38 cellular contexts compared by ENCODE assay signal in genomic region chr14:38302034-38302433, GRCh38. TPM values are rescaled to one million over a fixed set of nuclear protein-coding genes. Genes with fewer than 3 reads are reported as not detected.
"Had no signal": no experiment of that assay in that cellular context is flagged by ENCODE, and none has a peak within 500 bp of the region (broad histone marks: within the 10 kb centered on the region; RNA-seq: fewer than 3 reads in every experiment).

No MANE protein-coding gene starts in this region.

- H3K27ac ChIP-seq: adrenal gland, ascending aorta, cardiac muscle cell, VCaP had no signal

- H3K27me3 ChIP-seq: adrenal gland, ascending aorta, cardiac muscle cell had no signal

- H3K9me3 Mint-ChIP-seq: activated CD4-positive, alpha-beta memory T cell treated with anti-CD3 and anti-CD28 coated beads for 36 hours; activated CD4-positive, alpha-beta T cell treated with anti-CD3 and anti-CD28 coated beads, Interleukin-2, amount 10 ng/mL, durations not matched to agents 24 days and 14 days; activated naive CD4-positive, alpha-beta T cell treated with anti-CD3 and anti-CD28 coated beads for 36 hours; activated naive CD8-positive, alpha-beta T cell treated with anti-CD3 and anti-CD28 coated beads for 36 hours; activated T-cell treated with anti-CD3 and anti-CD28 coated beads, Interleukin-2, amount 50 U/mL, for 4 hours; activated T-helper 1 cell treated with anti-CD3 and anti-CD28 coated beads, Interleukin-12 subunit alpha, Interleukin-12 subunit beta, Interleukin-2, Interleukin-4 antibody, amounts not matched to agents 30 ng/mL and 10 ng/mL and 1 ng/mL, durations not matched to agents 14 hours and 24 hours and 36 hours; T-helper 1 cell treated with Interleukin-12 subunit alpha and Interleukin-12 subunit beta and Interleukin-4 antibody, amounts not matched to agents 30 μg/mL and 1 μg/mL, for 36 hours; T-helper 2 cell treated with Interferon-gamma antibody and Interleukin-4, amounts not matched to agents 5 μg/mL and 100 μg/mL, for 36 hours had no signal

- DNase-seq: activated B cell treated with CpG ODN at 0.5 μM for 24 hours; activated CD4-positive, alpha-beta memory T cell treated with anti-CD3 and anti-CD28 coated beads for 36 hours; activated CD4-positive, alpha-beta T cell treated with anti-CD3 and anti-CD28 coated beads for 4 hours; activated CD4-positive, alpha-beta T cell treated with anti-CD3 and anti-CD28 coated beads, Interleukin-2, amount 10 ng/mL, durations not matched to agents 24 days and 14 days; activated CD4-positive, alpha-beta T cell treated with anti-CD3 and anti-CD28 coated beads, Interleukin-2, amount 50 U/mL, for 1 hour; activated CD4-positive, alpha-beta T cell treated with anti-CD3 and anti-CD28 coated beads, Interleukin-2, amount 50 U/mL, for 4 hours; activated CD4-positive, CD25-positive, alpha-beta regulatory T cell treated with anti-CD3 and anti-CD28 coated beads, Interleukin-2, amount 50 U/mL, for 72 hours; activated CD8-positive, alpha-beta memory T cell treated with anti-CD3 and anti-CD28 coated beads, Interleukin-2, amount 50 U/mL, for 4 hours; activated CD8-positive, alpha-beta T cell treated with anti-CD3 and anti-CD28 coated beads for 36 hours; activated effector memory CD4-positive, alpha-beta T cell treated with anti-CD3 and anti-CD28 coated beads, Interleukin-2, amount 50 U/mL, for 16 hours; activated gamma-delta T cell treated with Interleukin-2 at 50 U/mL for 16 hours; activated naive CD4-positive, alpha-beta T cell; activated naive CD4-positive, alpha-beta T cell treated with anti-CD3 and anti-CD28 coated beads for 36 hours; activated naive CD4-positive, alpha-beta T cell treated with anti-CD3 and anti-CD28 coated beads, Interleukin-2, amount 50 U/mL, for 16 hours; activated naive CD8-positive, alpha-beta T cell treated with anti-CD3 and anti-CD28 coated beads for 36 hours; activated T-cell treated with anti-CD3 and anti-CD28 coated beads for 4 hours; activated T-cell treated with anti-CD3 and anti-CD28 coated beads, Interleukin-2, amount 50 U/mL, for 1 hour; activated T-cell treated with anti-CD3 and anti-CD28 coated beads, Interleukin-2, amount 50 U/mL, for 4 hours; activated T-cell treated with anti-CD3 and anti-CD28 coated beads, Interleukin-2, amount 50 U/mL, for 72 hours; adrenal gland; amniotic stem cell; caudate nucleus; cerebellar nuclear complex; T-helper 1 cell; T-helper 2 cell; T-helper 9 cell had no signal

- H3K9me3 ChIP-seq: adrenal gland had no signal

- H3K4me1 ChIP-seq: adrenal gland, ascending aorta had no signal

- H3K27ac Mint-ChIP-seq: activated B cell treated with CpG ODN at 0.5 μM for 24 hours; activated CD4-positive, alpha-beta memory T cell treated with anti-CD3 and anti-CD28 coated beads for 36 hours; activated CD4-positive, alpha-beta T cell treated with anti-CD3 and anti-CD28 coated beads, Interleukin-2, amount 10 ng/mL, durations not matched to agents 24 days and 14 days; activated CD8-positive, alpha-beta T cell treated with anti-CD3 and anti-CD28 coated beads for 36 hours; activated naive CD4-positive, alpha-beta T cell treated with anti-CD3 and anti-CD28 coated beads for 36 hours; activated naive CD4-positive, alpha-beta T cell treated with anti-CD3 and anti-CD28 coated beads, Interleukin-2, amount 50 U/mL, for 72 hours; activated naive CD8-positive, alpha-beta T cell treated with anti-CD3 and anti-CD28 coated beads for 36 hours; activated T-cell treated with anti-CD3 and anti-CD28 coated beads, Interleukin-2, amount 50 U/mL, for 72 hours; activated T-helper 1 cell treated with anti-CD3 and anti-CD28 coated beads, Interleukin-12 subunit alpha, Interleukin-12 subunit beta, Interleukin-2, Interleukin-4 antibody, amounts not matched to agents 30 ng/mL and 10 ng/mL and 1 ng/mL, durations not matched to agents 14 hours and 24 hours and 36 hours; activated T-helper 17 cell treated with anti-CD3 and anti-CD28 coated beads, Interleukin-2, amount 50 U/mL, for 72 hours; brain; T-helper 1 cell treated with Interleukin-12 subunit alpha and Interleukin-12 subunit beta and Interleukin-4 antibody, amounts not matched to agents 30 μg/mL and 1 μg/mL, for 36 hours; T-helper 2 cell treated with Interferon-gamma antibody and Interleukin-4, amounts not matched to agents 5 μg/mL and 100 μg/mL, for 36 hours had no signal

- H3K4me3 ChIP-seq: adrenal gland, ascending aorta, cardiac muscle cell had no signal

- H3K27me3 Mint-ChIP-seq: activated B cell treated with CpG ODN at 0.5 μM for 24 hours; activated CD4-positive, alpha-beta T cell treated with anti-CD3 and anti-CD28 coated beads, Interleukin-2, amount 10 ng/mL, durations not matched to agents 24 days and 14 days; activated naive CD8-positive, alpha-beta T cell treated with anti-CD3 and anti-CD28 coated beads for 36 hours had no signal

- H3K36me3 Mint-ChIP-seq: activated CD4-positive, alpha-beta memory T cell treated with anti-CD3 and anti-CD28 coated beads for 36 hours; activated naive CD8-positive, alpha-beta T cell treated with anti-CD3 and anti-CD28 coated beads for 36 hours; brain had no signal

- ATAC-seq: activated CD8-positive, alpha-beta T cell treated with anti-CD3 and anti-CD28 coated beads for 36 hours; activated naive CD4-positive, alpha-beta T cell treated with anti-CD3 and anti-CD28 coated beads, Interleukin-2, amount 50 U/mL, for 72 hours; activated T-cell treated with anti-CD3 and anti-CD28 coated beads, Interleukin-2, amount 50 U/mL, for 4 hours; activated T-cell treated with anti-CD3 and anti-CD28 coated beads, Interleukin-2, amount 50 U/mL, for 72 hours; activated T-helper 17 cell treated with anti-CD3 and anti-CD28 coated beads, Interleukin-2, amount 50 U/mL, for 72 hours had no signal

- H3K4me3 Mint-ChIP-seq: activated B cell treated with CpG ODN at 0.5 μM for 24 hours; activated CD4-positive, alpha-beta memory T cell treated with anti-CD3 and anti-CD28 coated beads for 36 hours; activated CD4-positive, alpha-beta T cell treated with anti-CD3 and anti-CD28 coated beads, Interleukin-2, amount 10 ng/mL, durations not matched to agents 24 days and 14 days; activated CD8-positive, alpha-beta T cell treated with anti-CD3 and anti-CD28 coated beads for 36 hours; activated naive CD4-positive, alpha-beta T cell treated with anti-CD3 and anti-CD28 coated beads for 36 hours; activated naive CD8-positive, alpha-beta T cell treated with anti-CD3 and anti-CD28 coated beads for 36 hours; activated T-cell treated with anti-CD3 and anti-CD28 coated beads, Interleukin-2, amount 50 U/mL, for 4 hours; activated T-cell treated with anti-CD3 and anti-CD28 coated beads, Interleukin-2, amount 50 U/mL, for 72 hours; activated T-helper 1 cell treated with anti-CD3 and anti-CD28 coated beads, Interleukin-12 subunit alpha, Interleukin-12 subunit beta, Interleukin-2, Interleukin-4 antibody, amounts not matched to agents 30 ng/mL and 10 ng/mL and 1 ng/mL, durations not matched to agents 14 hours and 24 hours and 36 hours; activated T-helper 17 cell treated with anti-CD3 and anti-CD28 coated beads, Interleukin-2, amount 50 U/mL, for 72 hours; brain; central memory CD8-positive, alpha-beta T cell; T-helper 1 cell treated with Interleukin-12 subunit alpha and Interleukin-12 subunit beta and Interleukin-4 antibody, amounts not matched to agents 30 μg/mL and 1 μg/mL, for 36 hours; T-helper 2 cell treated with Interferon-gamma antibody and Interleukin-4, amounts not matched to agents 5 μg/mL and 100 μg/mL, for 36 hours had no signal

- H3K4me1 Mint-ChIP-seq: activated B cell treated with CpG ODN at 0.5 μM for 24 hours; activated CD4-positive, alpha-beta T cell treated with anti-CD3 and anti-CD28 coated beads, Interleukin-2, amount 10 ng/mL, durations not matched to agents 24 days and 14 days; activated naive CD8-positive, alpha-beta T cell treated with anti-CD3 and anti-CD28 coated beads for 36 hours; activated T-helper 17 cell treated with anti-CD3 and anti-CD28 coated beads, Interleukin-2, amount 50 U/mL, for 72 hours; brain; central memory CD8-positive, alpha-beta T cell had no signal

- H3K36me3 ChIP-seq: adrenal gland, ascending aorta, cardiac muscle cell had no signal

RNA-seq across cellular contexts. Expression of gene CLEC14A, which starts 46.1 kb away (rescaled TPM):
- total RNA-seq: activated B cell treated with CpG ODN at 0.5 μM for 24 hours; activated CD4-positive, alpha-beta memory T cell treated with anti-CD3 and anti-CD28 coated beads for 36 hours; activated CD4-positive, alpha-beta T cell treated with anti-CD3 and anti-CD28 coated beads, Interleukin-2, amount 10 ng/mL, durations not matched to agents 24 days and 14 days; activated CD8-positive, alpha-beta memory T cell treated with anti-CD3 and anti-CD28 coated beads for 36 hours; activated CD8-positive, alpha-beta T cell treated with anti-CD3 and anti-CD28 coated beads for 36 hours; activated naive CD4-positive, alpha-beta T cell treated with anti-CD3 and anti-CD28 coated beads for 36 hours; activated naive CD4-positive, alpha-beta T cell treated with anti-CD3 and anti-CD28 coated beads, Interleukin-2, amount 50 U/mL, for 72 hours; activated naive CD8-positive, alpha-beta T cell treated with anti-CD3 and anti-CD28 coated beads for 36 hours; activated T-cell treated with anti-CD3 and anti-CD28 coated beads, Interleukin-2, amount 50 U/mL, for 72 hours; activated T-helper 1 cell treated with anti-CD3 and anti-CD28 coated beads, Interleukin-12 subunit alpha, Interleukin-12 subunit beta, Interleukin-2, Interleukin-4 antibody, amounts not matched to agents 30 ng/mL and 10 ng/mL and 1 ng/mL, durations not matched to agents 14 hours and 24 hours and 36 hours; activated T-helper 17 cell treated with anti-CD3 and anti-CD28 coated beads, Interleukin-2, amount 50 U/mL, for 72 hours; bronchial epithelial cell had no signal
- polyA plus RNA-seq: cardiac muscle cell had no signal
